In genomic region chr1:7488475-7488842, GRCh38 we compare ENCODE assay signal across 36 cellular contexts.
DNase-seq lines count a peak whose midpoint lies in the region; ATAC-seq, FAIRE-seq and TF ChIP-seq lines count a peak whose summit lies in the region.
"Had no signal": no experiment of that assay in that cellular context is flagged by ENCODE, and none has a peak within 500 bp of the region (broad histone marks: within the 10 kb centered on the region; RNA-seq: fewer than 3 reads in every experiment).

No MANE protein-coding gene starts in this region.

- H3K27me3 ChIP-seq in HepG2 (ENCODE audit: control insufficient read depth in 1 of 2, insufficient read depth in 2 of 2, low read length in 2 of 2) (peaks cover 0 to 19% of the 10 kb centered on the region in 2 experiments; a peak in 2 of 5 replicates), right lobe of liver (no peaks in the 10 kb centered on the region), osteoblast (ENCODE audit: insufficient read depth, low read length) (no peaks in the 10 kb centered on the region)
- H3K27me3 ChIP-seq: BE2C, BLaER1 had no signal

- no peaks in the 10 kb centered on the region for H3K36me3 Mint-ChIP-seq in nephron progenitor cell (ENCODE audit: low read depth)
- H3K36me3 Mint-ChIP-seq: CD14-positive monocyte; CD4-positive, alpha-beta memory T cell; CD4-positive, CD25-positive, alpha-beta regulatory T cell; CD8-positive, alpha-beta memory T cell; CD8-positive, alpha-beta T cell had no signal

- FAIRE-seq in HepG2 (lab: Jason Lieb, UNC) = no peak
- FAIRE-seq in HTR-8/SVneo (lab: Jason Lieb, UNC) = peak; percentile 94
- FAIRE-seq: A204.1, A549, D721Med had no signal

- CTCF ChIA-PET in HepG2 (lab: Yijun Ruan, JAX; ENCODE audit: low intra/inter-chr PET ratio, low total read pairs) = no interaction called here

- H2AFZ ChIP-seq in HepG2 (ENCODE audit: low read length) (no peak overlapping the region), osteoblast (ENCODE audit: low read length) (no peak overlapping the region)

- in situ Hi-C loops in HepG2 (cut with HindIII; ENCODE audit: extremely low pct_ligation_motif_present, low pct_unique_long_range_greater_than_20kb) = no loop called here

- no peaks in the 10 kb centered on the region for H3K36me3 ChIP-seq in HepG2 (replicated peaks in 1 of 2; ENCODE audit: control insufficient read depth in 1 of 2, insufficient read depth in 2 of 2, low read length in 2 of 2)
- no peaks in the 10 kb centered on the region for H3K36me3 ChIP-seq in right lobe of liver
- no peaks in the 10 kb centered on the region for H3K36me3 ChIP-seq in osteoblast (ENCODE audit: insufficient read depth, low read length)
- H3K36me3 ChIP-seq: BE2C; BLaER1; BLaER1 treated with 17β-estradiol and CSF1 and Interleukin-3, amounts not matched to agents 10 nM and 100 nM had no signal

- no peaks in the 10 kb centered on the region for H3K9me3 Mint-ChIP-seq in nephron progenitor cell
- H3K9me3 Mint-ChIP-seq: CD4-positive, alpha-beta T cell; CD8-positive, alpha-beta T cell had no signal

- POLR2A ChIA-PET in HepG2 (lab: Yijun Ruan, JAX) = no interaction called here

- DNase-seq in HepG2 (ENCODE audit: low spot score) = no peak
- DNase-seq in right lobe of liver = no peak
- DNase-seq in HTR-8/SVneo (ENCODE audit: insufficient read length, low spot score) = no peak
- DNase-seq in nephron progenitor cell = no peak
- DNase-seq in osteoblast (ENCODE audit: insufficient read length, low spot score, missing footprints) = peak; percentile 72
- DNase-seq in stimulated activated CD4-positive, alpha-beta T cell treated with anti-CD3 and anti-CD28 coated beads, Interleukin-1b, Interleukin-23, amount 100 ng/mL, for 48 hours = no peak
- DNase-seq: 8988T; ACHN; AML-193; BE2C; C1 segment of cervical spinal cord; Caco-2; Calu3; CD4-positive, alpha-beta memory T cell; CD4-positive, alpha-beta T cell; CD4-positive, CD25-positive, alpha-beta regulatory T cell; CD8-positive, alpha-beta memory T cell; CD8-positive, alpha-beta T cell; COR-L47; DMS 273 treated with DMSO at 0.1 percent for 48 hours; DMS153; DMS53; DMS79 treated with DMSO at 0.1 percent for 48 hours; DND-41; EL had no signal

- H3K27ac ChIP-seq in HepG2 (ENCODE audit: extremely low read length, insufficient read depth, low read length) = no peak overlapping the region
- H3K27ac ChIP-seq in right lobe of liver = no peak overlapping the region
- no peak overlapping the region for H3K27ac ChIP-seq in osteoblast (ENCODE audit: low read depth, low read length)
- H3K27ac ChIP-seq: 22Rv1; BLaER1; BLaER1 treated with 17β-estradiol and CSF1 and Interleukin-3, amounts not matched to agents 10 nM and 100 nM; C4-2B had no signal

- ATAC-seq in HepG2 (no peak), right lobe of liver (no peak), HG03442 (IDR thresholded peaks at IDR 0.05; ENCODE audit: unreplicated experiment) (no peak), HG03565 (IDR thresholded peaks at IDR 0.05; ENCODE audit: unreplicated experiment) (no peak)
- ATAC-seq: A549; CD8-positive, alpha-beta T cell had no signal

- H3K4me3 ChIP-seq in HepG2 (replicated peaks in 1 of 3; ENCODE audit: insufficient read depth in 1 of 3, low read depth in 2 of 3, low read length in 3 of 3) (no peak overlapping the region), right lobe of liver (no peak overlapping the region), osteoblast (ENCODE audit: insufficient read depth, low read length) (no peak overlapping the region)
- H3K4me3 ChIP-seq: A549; BLaER1; BLaER1 treated with 17β-estradiol and CSF1 and Interleukin-3, amounts not matched to agents 10 nM and 100 nM had no signal

- no peak for TF ChIP-seq EP300 in HepG2 (IDR thresholded peaks at IDR 0.05; ENCODE audit: low read depth in 2 of 2, low read length in 2 of 2)
- TF ChIP-seq EP300 in HepG2 (CRISPR knock-in tag; IDR thresholded peaks at IDR 0.05; ENCODE audit: borderline replicate concordance) = no peak

- intact Hi-C loops in HepG2 (cut with micrococcal nuclease; ENCODE audit: unreplicated experiment) (no loop called here), right lobe of liver (cut with DNase I) (no loop called here)

- H3K4me2 ChIP-seq in HepG2 (ENCODE audit: low read depth, low read length) (no peak overlapping the region), osteoblast (ENCODE audit: insufficient read depth, low read length) (no peak overlapping the region)
- H3K4me2 ChIP-seq: A549, BLaER1 had no signal

- H4K20me1 ChIP-seq in HepG2 (ENCODE audit: insufficient read depth, low read length) = no peaks in the 10 kb centered on the region
- no peaks in the 10 kb centered on the region for H4K20me1 ChIP-seq in osteoblast (ENCODE audit: insufficient read depth, low read length)
- H4K20me1 ChIP-seq: BLaER1; BLaER1 treated with 17β-estradiol and CSF1 and Interleukin-3, amounts not matched to agents 10 nM and 100 nM had no signal

- no peaks in the 10 kb centered on the region for H3K79me2 ChIP-seq in HepG2 (ENCODE audit: insufficient read depth, low read length)
- no peaks in the 10 kb centered on the region for H3K79me2 ChIP-seq in osteoblast (ENCODE audit: insufficient read depth, low read length)

- H3K4me1 ChIP-seq in HepG2 (ENCODE audit: insufficient read depth, low read length) (no peaks in the 10 kb centered on the region), right lobe of liver (no peaks in the 10 kb centered on the region), osteoblast (ENCODE audit: insufficient read depth, low read length) (peaks cover 9% of the 10 kb centered on the region)
- H3K4me1 ChIP-seq: Caco-2 had no signal

- TF ChIP-seq RAD21 in HepG2 (CRISPR knock-in tag; IDR thresholded peaks at IDR 0.05) = no peak

- peak overlapping the region; percentile 61 for H3K27ac Mint-ChIP-seq in nephron progenitor cell
- H3K27ac Mint-ChIP-seq: B cell; CD4-positive, alpha-beta memory T cell; CD4-positive, alpha-beta T cell; CD8-positive, alpha-beta memory T cell; CD8-positive, alpha-beta T cell had no signal

- TF ChIP-seq POLR2A in HepG2 (IDR thresholded peaks at IDR 0.05; ENCODE audit: insufficient read depth in 1 of 2, low read depth in 2 of 2, low read length in 2 of 2) (no peak), right lobe of liver (IDR thresholded peaks at IDR 0.05) (no peak)

- 0% methylated on average over 1 of the region's 1 CpG for WGBS in HepG2 (ENCODE audit: low lambda C conversion rate)
- WGBS in right lobe of liver (ENCODE audit: insufficient coverage, low coverage, low lambda C conversion rate, missing lambda C conversion rate) = 75% methylated on average over 1 of the region's 1 CpG

- H3K4me3 Mint-ChIP-seq in nephron progenitor cell = no peak overlapping the region
- H3K4me3 Mint-ChIP-seq: B cell; CD14-positive monocyte; CD4-positive, alpha-beta memory T cell; CD4-positive, alpha-beta T cell; CD4-positive, CD25-positive, alpha-beta regulatory T cell; CD8-positive, alpha-beta memory T cell; CD8-positive, alpha-beta T cell had no signal

- H3K27me3 Mint-ChIP-seq in nephron progenitor cell (ENCODE audit: low read depth, poor library complexity) = no peaks in the 10 kb centered on the region
- H3K27me3 Mint-ChIP-seq: B cell; CD4-positive, CD25-positive, alpha-beta regulatory T cell had no signal

- H3K9me3 ChIP-seq in HepG2 (ENCODE audit: low read length) (no peaks in the 10 kb centered on the region), right lobe of liver (no peaks in the 10 kb centered on the region), osteoblast (ENCODE audit: low read depth, low read length) (no peaks in the 10 kb centered on the region)
- H3K9me3 ChIP-seq: A549; BE2C; BLaER1; BLaER1 treated with 17β-estradiol and CSF1 and Interleukin-3, amounts not matched to agents 10 nM and 100 nM; Caco-2 had no signal

- BruUV-seq in HepG2 (replicated peaks; lab: Mats Ljungman, UMichigan) = no TSS peak

- H3K4me1 Mint-ChIP-seq in nephron progenitor cell = peaks cover 45% of the 10 kb centered on the region
- H3K4me1 Mint-ChIP-seq: B cell; CD14-positive monocyte; CD4-positive, CD25-positive, alpha-beta regulatory T cell; CD8-positive, alpha-beta memory T cell had no signal

- TF ChIP-seq CTCF in HepG2 (CRISPR knock-in tag; IDR thresholded peaks at IDR 0.05) (no peak), right lobe of liver (IDR thresholded peaks at IDR 0.05) (no peak), nephron progenitor cell (IDR thresholded peaks at IDR 0.05) (no peak), osteoblast (IDR thresholded peaks at IDR 0.05; ENCODE audit: extremely low read depth, low read depth, low read length) (no peak)

- no peak overlapping the region for H3K9ac ChIP-seq in HepG2 (ENCODE audit: insufficient read depth, low read depth, low read length)
- H3K9ac ChIP-seq: BLaER1; BLaER1 treated with 17β-estradiol and CSF1 and Interleukin-3, amounts not matched to agents 10 nM and 100 nM had no signal

TF ChIP-seq in HepG2, 621 proteins besides CTCF, POLR2A, EP300 and RAD21:
- TF ChIP-seq MNT (IDR thresholded peaks at IDR 0.05) (peak; percentile 44; the same call in 1 of the 2 replicates), CCDC6 (CRISPR knock-in tag; IDR thresholded peaks at IDR 0.05) (no peak), ZNF563 (CRISPR knock-in tag; IDR thresholded peaks at IDR 0.05) (no peak), GPBP1L1 (CRISPR knock-in tag; IDR thresholded peaks at IDR 0.05) (no peak), MED13 (CRISPR knock-in tag; IDR thresholded peaks at IDR 0.05) (no peak)
